Comparison of ENCODE assay signal across 31 cellular contexts in genomic region chr1:37636435-37636834, GRCh38. TPM values are rescaled to one million over a fixed set of nuclear protein-coding genes. Genes with fewer than 3 reads are reported as not detected.
"Had no signal": no experiment of that assay in that cellular context is flagged by ENCODE, and none has a peak within 500 bp of the region (broad histone marks: within the 10 kb centered on the region; RNA-seq: fewer than 3 reads in every experiment).

No MANE protein-coding gene starts in this region.

- H3K79me2 ChIP-seq: parathyroid adenoma had no signal

- FAIRE-seq: urothelium cell line had no signal

- H3K36me3 Mint-ChIP-seq: natural killer cell; stimulated activated effector memory CD8-positive, alpha-beta T cell treated with anti-CD3 and anti-CD28 coated beads, Interleukin-12 subunit alpha, Interleukin-12 subunit beta, amount 100 ng/mL, for 72 hours; stimulated activated naive B cell treated with anti-CD40 and anti-IgM and Interleukin-4, amounts not matched to agents 10 μg/mL and 1 μg/mL and 100 μg/mL, for 72 hours had no signal

- H3K27me3 ChIP-seq: ovary had no signal

- H3K9me3 ChIP-seq: thyroid gland had no signal

- H3K4me3 Mint-ChIP-seq: naive thymus-derived CD4-positive, alpha-beta T cell; natural killer cell; stimulated activated effector memory CD8-positive, alpha-beta T cell treated with anti-CD3 and anti-CD28 coated beads, Interleukin-12 subunit alpha, Interleukin-12 subunit beta, amount 100 ng/mL, for 72 hours; stimulated activated naive B cell treated with anti-CD40 and anti-IgM and Interleukin-4, amounts not matched to agents 10 μg/mL and 1 μg/mL and 100 μg/mL, for 72 hours; stimulated activated naive CD8-positive, alpha-beta T cell treated with anti-CD3 and anti-CD28 coated beads, Interleukin-15, Interleukin-2, amounts not matched to agents 100 ng/mL and 50 ng/mL, for 24 hours had no signal

- H3K9ac ChIP-seq: neural progenitor cell, parathyroid adenoma had no signal

- H3K4me1 ChIP-seq: parathyroid adenoma, psoas muscle had no signal

- H3K9me3 Mint-ChIP-seq: naive thymus-derived CD4-positive, alpha-beta T cell; natural killer cell; nephron; stimulated activated effector memory CD8-positive, alpha-beta T cell treated with anti-CD3 and anti-CD28 coated beads, Interleukin-12 subunit alpha, Interleukin-12 subunit beta, amount 100 ng/mL, for 72 hours; stimulated activated naive B cell treated with anti-CD40 and anti-IgM and Interleukin-4, amounts not matched to agents 10 μg/mL and 1 μg/mL and 100 μg/mL, for 72 hours; stimulated activated naive CD8-positive, alpha-beta T cell treated with anti-CD3 and anti-CD28 coated beads, Interleukin-15, Interleukin-2, amounts not matched to agents 100 ng/mL and 50 ng/mL, for 24 hours had no signal

- H3K36me3 ChIP-seq: neural progenitor cell, ovary, stomach, thoracic aorta, thyroid gland, tibial nerve, upper lobe of left lung had no signal

- H3K27ac Mint-ChIP-seq: naive thymus-derived CD4-positive, alpha-beta T cell; natural killer cell; nephron; neural progenitor cell; progenitor cell of endocrine pancreas; stimulated activated effector memory CD8-positive, alpha-beta T cell treated with anti-CD3 and anti-CD28 coated beads, Interleukin-12 subunit alpha, Interleukin-12 subunit beta, amount 100 ng/mL, for 72 hours; stimulated activated naive B cell treated with anti-CD40 and anti-IgM and Interleukin-4, amounts not matched to agents 10 μg/mL and 1 μg/mL and 100 μg/mL, for 72 hours; stimulated activated naive CD8-positive, alpha-beta T cell treated with anti-CD3 and anti-CD28 coated beads, Interleukin-15, Interleukin-2, amounts not matched to agents 100 ng/mL and 50 ng/mL, for 24 hours had no signal

- H2AFZ ChIP-seq: neural progenitor cell, parathyroid adenoma had no signal

- ATAC-seq: naive thymus-derived CD4-positive, alpha-beta T cell; natural killer cell; psoas muscle; right cardiac atrium; sciatic nerve; stimulated activated effector memory CD8-positive, alpha-beta T cell treated with anti-CD3 and anti-CD28 coated beads, Interleukin-12 subunit alpha, Interleukin-12 subunit beta, amount 100 ng/mL, for 72 hours; stimulated activated naive B cell treated with anti-CD40 and anti-IgM and Interleukin-4, amounts not matched to agents 10 μg/mL and 1 μg/mL and 100 μg/mL, for 72 hours had no signal

- H3K27ac ChIP-seq: neural progenitor cell, ovary, parathyroid adenoma, psoas muscle, skin epidermis, stomach, thoracic aorta, thyroid gland, tibial nerve, upper lobe of left lung had no signal

- H3K4me2 ChIP-seq: neural progenitor cell had no signal

- DNase-seq: naive thymus-derived CD4-positive, alpha-beta T cell; natural killer cell; occipital lobe; ovary; posterior cingulate gyrus; psoas muscle; right cardiac atrium; stimulated activated CD4-positive, alpha-beta T cell treated with anti-CD3 and anti-CD28 coated beads, Interleukin-15, amount 100 ng/mL, for 24 hours; stimulated activated CD4-positive, alpha-beta T cell treated with anti-CD3 and anti-CD28 coated beads, Interleukin-2, amount 100 ng/mL, for 24 hours; stimulated activated CD4-positive, alpha-beta T cell treated with anti-CD3 and anti-CD28 coated beads, Interleukin-2, amount 100 ng/mL, for 48 hours; stimulated activated CD4-positive, alpha-beta T cell treated with anti-CD3 and anti-CD28 coated beads, Interleukin-4, amount 100 ng/mL, for 24 hours; stimulated activated naive B cell treated with anti-CD40 and anti-IgM and Interleukin-4, amounts not matched to agents 10 μg/mL and 1 μg/mL and 100 μg/mL, for 72 hours; stimulated activated naive CD4-positive, alpha-beta T cell treated with Interleukin-2 at 50 U/mL for 16 hours; stomach; thyroid gland; trophoblast cell; upper lobe of left lung had no signal

- H3K4me3 ChIP-seq: neural progenitor cell, ovary, psoas muscle, skin epidermis, stomach, thoracic aorta, thyroid gland, tibial nerve, upper lobe of left lung had no signal

RNA-seq across cellular contexts. Expression of gene RSPO1, which starts 1.7 kb away (rescaled TPM):
- total RNA-seq: naive thymus-derived CD4-positive, alpha-beta T cell; natural killer cell; occipital lobe; progenitor cell of endocrine pancreas; psoas muscle; renal cortical epithelial cell; temporal lobe had no signal
- polyA plus RNA-seq: naive thymus-derived CD4-positive, alpha-beta T cell; neural cell; right cardiac atrium had no signal
